14 cellular contexts compared by ENCODE assay signal in the genomic region with DNA sequence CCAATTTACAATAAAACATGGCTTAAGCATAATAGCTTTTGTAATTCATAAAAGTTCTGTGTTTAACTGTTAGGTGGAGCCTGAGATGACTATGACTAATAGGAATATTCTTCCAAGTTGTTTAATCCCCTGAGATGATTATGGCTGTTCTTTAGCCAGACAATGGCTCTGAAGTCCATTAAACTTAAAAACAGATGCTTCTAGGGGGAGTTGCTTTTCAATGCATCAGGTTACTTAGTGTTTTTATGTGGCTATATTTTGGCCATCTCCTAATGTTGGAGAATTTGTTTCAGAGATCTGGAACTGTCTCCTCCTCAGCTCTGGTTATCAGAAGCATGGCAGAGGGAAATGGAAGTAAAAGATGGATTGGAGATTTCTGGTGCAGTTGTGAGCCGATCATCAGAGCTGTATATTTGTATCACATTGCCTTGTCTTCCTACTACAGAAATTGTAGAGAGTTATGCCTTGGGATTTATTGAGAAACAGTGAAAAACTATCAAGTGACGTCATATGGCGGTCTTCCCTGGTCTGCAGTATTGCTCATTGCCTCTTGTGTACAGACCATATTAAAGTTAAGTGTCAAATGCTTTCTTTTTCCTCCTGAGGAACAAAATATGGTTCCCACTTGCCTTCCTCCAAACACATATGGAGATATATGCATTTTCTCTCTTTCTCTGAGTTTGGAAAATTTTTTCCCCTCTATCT. TPM values are rescaled to one million over a fixed set of nuclear protein-coding genes. Genes with fewer than 3 reads are reported as not detected.
A peak's percentile ranks its signal among the peaks of the same experiment; 100 is the strongest.
DNase-seq lines count a peak whose midpoint lies in the region; ATAC-seq and TF ChIP-seq lines count a peak whose summit lies in the region.
"Had no signal": no experiment of that assay in that cellular context is flagged by ENCODE, and none has a peak within 500 bp of the region (broad histone marks: within the 10 kb centered on the region; RNA-seq: fewer than 3 reads in every experiment).

No MANE protein-coding gene starts in this region.

- no peak for TF ChIP-seq POLR2A in stomach (IDR thresholded peaks at IDR 0.05)

- POLR2A ChIA-PET in MCF 10A (lab: Yijun Ruan, JAX): interaction anchor here (0.7 to 2.9 kb wide), 13 partner anchors 9 to 1525 kb away, joined by 3 to 34 read pairs (median 5); partner anchors contain the start of genes PAPSS1 and SGMS2

- H3K36me3 ChIP-seq in right atrium auricular region: no peaks in the 10 kb centered on the region
- peaks cover 0 to 11% (median 5%) of the 10 kb centered on the region in 4 donors for H3K36me3 ChIP-seq in stomach

- no peak for ATAC-seq in GM18498 (IDR thresholded peaks at IDR 0.05; ENCODE audit: unreplicated experiment)
- ATAC-seq in activated T-cell treated with anti-CD3 and anti-CD28 coated beads, Interleukin-2, amount 50 U/mL, for 4 hours: no peak

- H3K4me1 ChIP-seq in right atrium auricular region (peaks cover 0 to 61% of the 10 kb centered on the region in 2 donors), stomach (peaks cover 0 to 37% (median 20%) of the 10 kb centered on the region in 4 donors)

- H3K27me3 ChIP-seq in right atrium auricular region (no peaks in the 10 kb centered on the region), stomach (no peaks in the 10 kb centered on the region)

- H3K4me3 Mint-ChIP-seq in HFFc6 (peak overlapping the region; percentile 65), MCF 10A (ENCODE audit: unreplicated experiment) (no peak overlapping the region)
- H3K4me3 Mint-ChIP-seq in activated T-cell treated with anti-CD3 and anti-CD28 coated beads, Interleukin-2, amount 50 U/mL, for 4 hours: no peak overlapping the region

- CTCF ChIA-PET in MCF 10A (lab: Yijun Ruan, JAX): interaction anchor here (0.6 to 1.5 kb wide), 5 partner anchors 8 to 91 kb away, joined by 3 to 5 read pairs (median 3); no protein-coding TSS in a partner anchor

- TF ChIP-seq CTCF in HFFc6 (IDR thresholded peaks at IDR 0.05) (no peak), MCF 10A (IDR thresholded peaks at IDR 0.05; ENCODE audit: unreplicated experiment) (no peak), right atrium auricular region (IDR thresholded peaks at IDR 0.05) (no peak), stomach (IDR thresholded peaks at IDR 0.05) (no peak)

- BruUV-seq in MCF 10A (replicated peaks; lab: Mats Ljungman, UMichigan): no TSS peak

- H3K4me1 Mint-ChIP-seq in HFFc6 (ENCODE audit: low read depth) (peaks cover 38% of the 10 kb centered on the region), MCF 10A (ENCODE audit: insufficient read depth, unreplicated experiment) (peaks cover 58% of the 10 kb centered on the region)
- H3K4me1 Mint-ChIP-seq in activated T-cell treated with anti-CD3 and anti-CD28 coated beads, Interleukin-2, amount 50 U/mL, for 4 hours (ENCODE audit: low read depth): no peaks in the 10 kb centered on the region

- H3K9me3 Mint-ChIP-seq in HFFc6: no peaks in the 10 kb centered on the region
- peaks cover 6% of the 10 kb centered on the region for H3K9me3 Mint-ChIP-seq in MCF 10A (ENCODE audit: unreplicated experiment)
- H3K9me3 Mint-ChIP-seq in activated T-cell treated with anti-CD3 and anti-CD28 coated beads, Interleukin-2, amount 50 U/mL, for 4 hours: no peaks in the 10 kb centered on the region

- H3K36me3 Mint-ChIP-seq in HFFc6 (ENCODE audit: low read depth): no peaks in the 10 kb centered on the region; the same call in 1 of the 2 replicates
- peaks cover 27% of the 10 kb centered on the region for H3K36me3 Mint-ChIP-seq in MCF 10A (ENCODE audit: insufficient read depth, unreplicated experiment)
- H3K36me3 Mint-ChIP-seq in activated T-cell treated with anti-CD3 and anti-CD28 coated beads, Interleukin-2, amount 50 U/mL, for 4 hours (ENCODE audit: insufficient read depth): no peaks in the 10 kb centered on the region

- H3K27ac Mint-ChIP-seq in HFFc6: peak overlapping the region; percentile 51
- peak overlapping the region; percentile 88 for H3K27ac Mint-ChIP-seq in MCF 10A (ENCODE audit: low read depth, unreplicated experiment)

- no peak for TF ChIP-seq EP300 in stomach (IDR thresholded peaks at IDR 0.05)

- H3K27ac ChIP-seq in right atrium auricular region (peak overlapping the region; percentile 68 to 82), stomach (peak overlapping the region in 3 of 5 donors; percentile 17 to 27 (median 21))

- DNase-seq in HFFc6: peak; percentile 23
- DNase-seq in MCF 10A (ENCODE audit: unreplicated experiment): no peak
- no peak for DNase-seq in right atrium auricular region (ENCODE audit: low spot score)
- no peak for DNase-seq in stomach
- DNase-seq in OCI-M1 (lab: John Stamatoyannopoulos, UW): no peak
- DNase-seq in superior temporal gyrus (ENCODE audit: extremely low spot score): no peak
- DNase-seq in activated T-cell treated with anti-CD3 and anti-CD28 coated beads, Interleukin-2, amount 50 U/mL, for 4 hours: no peak
- DNase-seq: activated CD4-positive, alpha-beta T cell treated with anti-CD3 and anti-CD28 coated beads, Interleukin-2, amount 50 U/mL, for 4 hours; activated gamma-delta T cell treated with Interleukin-2 at 50 U/mL for 16 hours; cortex of kidney; NCI-H1105; NCI-H774; T-helper 1 cell had no signal

- H3K4me3 ChIP-seq in right atrium auricular region (peak overlapping the region in 1 of 2 donors; percentile 21), stomach (no peak overlapping the region)

- 89 to 96% (median 95%) methylated on average over 3 of the region's 3 CpGs for WGBS in stomach, 5 donors

- no peaks in the 10 kb centered on the region; the same call in 1 of the 2 replicates for H3K27me3 Mint-ChIP-seq in HFFc6 (ENCODE audit: insufficient read depth)
- H3K27me3 Mint-ChIP-seq in MCF 10A (ENCODE audit: insufficient read depth, unreplicated experiment): no peaks in the 10 kb centered on the region
- H3K27me3 Mint-ChIP-seq in activated T-cell treated with anti-CD3 and anti-CD28 coated beads, Interleukin-2, amount 50 U/mL, for 4 hours (ENCODE audit: low read depth): peaks cover 38% of the 10 kb centered on the region

- intact Hi-C loops in MCF 10A (cut with micrococcal nuclease): no loop called here
- intact Hi-C loops in stomach (cut with DNase I; ENCODE audit: low total_unique reads): no loop called here

- H3K9me3 ChIP-seq in right atrium auricular region: no peaks in the 10 kb centered on the region
- H3K9me3 ChIP-seq in stomach: no peaks in the 10 kb centered on the region

RNA-seq across cellular contexts. Expression of gene SGMS2, which starts 29.7 kb away (rescaled TPM):
- 10 to 100 TPM; 30.5 to 45.9 (median 34.7) TPM for total RNA-seq in HFFc6 (2021; fragmentation: NEBNext Ultra II Directional; extraction: Animal tissue kit (Norgen Biotek cat#: 25700))
- 77.8 and 85.3 TPM in 2 replicates for total RNA-seq in MCF 10A (2022)
- 10 to 100 TPM; 53.6 to 73.6 TPM for total RNA-seq in right atrium auricular region
- 10 to 100 TPM; 11.2 to 85.8 (median 71.6) TPM for total RNA-seq in stomach
- 1 to 10 TPM; 2.4 to 4.3 (median 4.3) TPM for polyA plus RNA-seq in stomach
- total RNA-seq in activated T-cell treated with anti-CD3 and anti-CD28 coated beads, Interleukin-2, amount 50 U/mL, for 4 hours: under 1 TPM; 0.08 to 0.54 (median 0.43) TPM

Comparison
In these comparisons a context has a peak if more than half of its experiments do, and no peak if none do; other contexts are left out.
1. RNA of gene SGMS2, which starts 29.7 kb away (total RNA-seq): 77.8 to 85.3 TPM in MCF 10A, 53.6 to 73.6 TPM in right atrium auricular region, 11.2 to 85.8 TPM in stomach and 30.5 to 45.9 TPM in HFFc6; 0.08 to 0.54 TPM in activated T-cell treated with anti-CD3 and anti-CD28 coated beads, Interleukin-2, amount 50 U/mL, for 4 hours; every median in the first group is over 4 times any median in the second.